In the genomic region with DNA sequence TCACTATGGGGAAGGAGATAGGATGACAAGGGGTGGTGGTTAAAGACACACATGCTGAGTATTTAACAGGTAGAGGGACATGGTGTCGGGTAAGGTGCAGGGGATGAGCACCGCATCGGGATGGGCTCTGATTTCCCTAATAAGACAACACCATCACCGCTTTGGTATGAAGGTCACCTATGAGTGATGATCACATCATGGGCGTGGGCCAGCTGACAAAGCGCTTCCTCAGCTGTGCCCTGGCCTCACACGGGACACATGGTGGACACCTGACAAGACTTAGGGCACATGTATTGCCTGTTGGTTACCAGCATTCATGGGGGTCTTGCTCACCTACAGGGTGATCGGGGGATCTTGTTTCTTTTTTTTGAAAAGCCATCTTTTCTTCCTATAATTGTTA, we compare ENCODE assay signal across 1 cellular context.
TF ChIP-seq lines count a peak whose summit lies in the region.

No MANE protein-coding gene starts in this region.

TF ChIP-seq in HCT116, 20 proteins besides CTCF, POLR2A, EP300 and RAD21 (continued from another document):
- TF ChIP-seq, protein P1, sequence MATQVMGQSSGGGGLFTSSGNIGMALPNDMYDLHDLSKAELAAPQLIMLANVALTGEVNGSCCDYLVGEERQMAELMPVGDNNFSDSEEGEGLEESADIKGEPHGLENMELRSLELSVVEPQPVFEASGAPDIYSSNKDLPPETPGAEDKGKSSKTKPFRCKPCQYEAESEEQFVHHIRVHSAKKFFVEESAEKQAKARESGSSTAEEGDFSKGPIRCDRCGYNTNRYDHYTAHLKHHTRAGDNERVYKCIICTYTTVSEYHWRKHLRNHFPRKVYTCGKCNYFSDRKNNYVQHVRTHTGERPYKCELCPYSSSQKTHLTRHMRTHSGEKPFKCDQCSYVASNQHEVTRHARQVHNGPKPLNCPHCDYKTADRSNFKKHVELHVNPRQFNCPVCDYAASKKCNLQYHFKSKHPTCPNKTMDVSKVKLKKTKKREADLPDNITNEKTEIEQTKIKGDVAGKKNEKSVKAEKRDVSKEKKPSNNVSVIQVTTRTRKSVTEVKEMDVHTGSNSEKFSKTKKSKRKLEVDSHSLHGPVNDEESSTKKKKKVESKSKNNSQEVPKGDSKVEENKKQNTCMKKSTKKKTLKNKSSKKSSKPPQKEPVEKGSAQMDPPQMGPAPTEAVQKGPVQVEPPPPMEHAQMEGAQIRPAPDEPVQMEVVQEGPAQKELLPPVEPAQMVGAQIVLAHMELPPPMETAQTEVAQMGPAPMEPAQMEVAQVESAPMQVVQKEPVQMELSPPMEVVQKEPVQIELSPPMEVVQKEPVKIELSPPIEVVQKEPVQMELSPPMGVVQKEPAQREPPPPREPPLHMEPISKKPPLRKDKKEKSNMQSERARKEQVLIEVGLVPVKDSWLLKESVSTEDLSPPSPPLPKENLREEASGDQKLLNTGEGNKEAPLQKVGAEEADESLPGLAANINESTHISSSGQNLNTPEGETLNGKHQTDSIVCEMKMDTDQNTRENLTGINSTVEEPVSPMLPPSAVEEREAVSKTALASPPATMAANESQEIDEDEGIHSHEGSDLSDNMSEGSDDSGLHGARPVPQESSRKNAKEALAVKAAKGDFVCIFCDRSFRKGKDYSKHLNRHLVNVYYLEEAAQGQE (IDR thresholded peaks at IDR 0.05; ENCODE audit: low read depth) = no peak
- TF ChIP-seq CEBPB (IDR thresholded peaks at IDR 0.05; ENCODE audit: low read depth) (no peak), JUND (IDR thresholded peaks at IDR 0.05) (peak; percentile 54; the same call in 1 of the 2 replicates)
